Comparison of ENCODE assay signal across 8 cellular contexts in the genomic region with DNA sequence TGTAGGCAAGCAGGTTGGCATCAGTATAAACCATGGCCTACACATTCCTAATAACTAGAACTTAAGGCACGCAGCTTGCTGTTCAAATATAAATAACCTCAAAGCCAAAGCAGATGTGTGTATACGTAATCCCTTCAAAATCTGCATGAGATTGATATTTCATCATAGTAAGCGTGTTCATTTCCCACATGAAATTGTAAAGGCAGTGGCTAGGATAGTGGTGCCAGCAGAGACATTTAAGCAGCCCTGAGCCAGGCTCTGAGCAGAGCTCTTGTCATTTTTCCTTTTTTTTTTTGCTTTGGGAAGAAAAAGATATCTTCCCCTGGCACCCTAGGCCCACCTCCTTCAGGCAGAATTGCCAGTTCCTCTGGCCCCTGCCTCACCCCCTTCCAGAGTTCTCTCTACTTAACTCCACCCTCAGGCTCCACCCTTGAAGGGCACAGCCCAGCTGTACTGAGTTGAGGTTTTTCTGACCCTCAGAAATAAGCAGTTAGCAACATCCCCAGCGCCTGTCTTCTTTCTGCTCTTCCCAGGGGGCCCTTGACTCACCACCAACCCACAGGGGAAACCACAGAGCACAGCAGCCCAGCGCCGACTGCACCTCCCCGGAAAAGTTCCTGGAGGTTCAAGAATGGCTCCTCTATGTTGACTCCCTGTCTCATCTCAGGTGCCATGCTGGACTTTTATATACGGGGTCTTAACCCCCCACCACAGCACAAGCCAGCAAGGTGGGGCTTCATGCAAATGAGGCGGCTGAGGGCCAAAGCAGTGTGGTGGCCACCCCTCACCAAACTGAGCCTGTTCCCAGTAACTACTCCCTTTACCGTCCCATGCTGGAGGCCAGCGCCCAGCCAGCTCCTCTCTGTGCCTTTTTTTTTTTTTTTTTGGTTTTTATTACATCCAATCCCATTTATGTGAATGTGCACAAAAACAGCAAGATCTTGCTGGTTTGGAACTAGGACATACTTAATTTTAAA.
DNase-seq lines count a peak whose midpoint lies in the region; ATAC-seq and TF ChIP-seq lines count a peak whose summit lies in the region.

No MANE protein-coding gene starts in this region.

- peak; percentile 75 for ATAC-seq in HG02571 (IDR thresholded peaks at IDR 0.05; ENCODE audit: unreplicated experiment)
- ATAC-seq in natural killer cell treated with Interleukin-12 subunit alpha and Interleukin-12 subunit beta and Interleukin-15 and Interleukin-18, amount 100 ng/mL, for 72 hours, result peak; percentile 84

- no peaks in the 10 kb centered on the region for H3K79me2 ChIP-seq in OCI-LY7 (ENCODE audit: insufficient read depth, low read depth, low read length)

- H3K9me2 ChIP-seq in OCI-LY7 (ENCODE audit: insufficient read depth, low read length), result no peaks in the 10 kb centered on the region

- H3K9me3 Mint-ChIP-seq in natural killer cell treated with Interleukin-12 subunit alpha and Interleukin-12 subunit beta and Interleukin-15 and Interleukin-18, amount 100 ng/mL, for 72 hours, result no peaks in the 10 kb centered on the region

- TF ChIP-seq CTCF in OCI-LY7 (conservative IDR thresholded peaks at IDR 0.05; ENCODE audit: low read length), result no peak

- no peak overlapping the region for H3K4me3 ChIP-seq in OCI-LY7 (ENCODE audit: low read depth, low read length, poor library complexity, severe bottlenecking)

- no peaks in the 10 kb centered on the region for H3K36me3 Mint-ChIP-seq in natural killer cell treated with Interleukin-12 subunit alpha and Interleukin-12 subunit beta and Interleukin-15 and Interleukin-18, amount 100 ng/mL, for 72 hours

- CTCF ChIA-PET in OCI-LY7 (lab: Charles Lee; ENCODE audit: unreplicated experiment), result no interaction called here

- H3K27ac ChIP-seq in OCI-LY7 (ENCODE audit: low read depth, low read length, poor library complexity, severe bottlenecking), result no peak overlapping the region

- H4K20me1 ChIP-seq in OCI-LY7 (ENCODE audit: insufficient read depth, low read length), result no peaks in the 10 kb centered on the region

- POLR2A ChIA-PET in OCI-LY7 (lab: Charles Lee), result interaction anchor here (0.6 to 1.2 kb wide), 4 partner anchors 17 to 660 kb away, joined by 3 read pairs; no protein-coding TSS in a partner anchor

- DNase-seq in GM03348 (ENCODE audit: low spot score) (peak; percentile 77), OCI-LY7 (ENCODE audit: low spot score) (peak; percentile 53), amniotic epithelial cell (ENCODE audit: low read depth) (peak; percentile 91), NCI-H345 (lab: John Stamatoyannopoulos, UW) (no peak), HuH-7 (ENCODE audit: low spot score) (no peak), COLO668 (lab: John Stamatoyannopoulos, UW; ENCODE audit: unreplicated experiment) (no peak)
- DNase-seq in natural killer cell treated with Interleukin-12 subunit alpha and Interleukin-12 subunit beta and Interleukin-15 and Interleukin-18, amount 100 ng/mL, for 72 hours (ENCODE audit: low spot score), result peak; percentile 76

- H3K27me3 Mint-ChIP-seq in natural killer cell treated with Interleukin-12 subunit alpha and Interleukin-12 subunit beta and Interleukin-15 and Interleukin-18, amount 100 ng/mL, for 72 hours, result no peaks in the 10 kb centered on the region

- H2AFZ ChIP-seq in OCI-LY7 (ENCODE audit: low read length), result peak overlapping the region; percentile 86; the same call in 1 of the 2 replicates

- H3K36me3 ChIP-seq in OCI-LY7 (ENCODE audit: insufficient read depth, low read length), result no peaks in the 10 kb centered on the region

- peak overlapping the region; percentile 22 for H3K4me2 ChIP-seq in OCI-LY7 (ENCODE audit: low read length)

- H3K27ac Mint-ChIP-seq in natural killer cell treated with Interleukin-12 subunit alpha and Interleukin-12 subunit beta and Interleukin-15 and Interleukin-18, amount 100 ng/mL, for 72 hours, result peak overlapping the region; percentile 63 to 90

- peak overlapping the region; percentile 51 for H3K4me3 Mint-ChIP-seq in natural killer cell treated with Interleukin-12 subunit alpha and Interleukin-12 subunit beta and Interleukin-15 and Interleukin-18, amount 100 ng/mL, for 72 hours

- peaks cover 31% of the 10 kb centered on the region for H3K4me1 ChIP-seq in OCI-LY7 (ENCODE audit: insufficient read depth, low read length, poor library complexity, severe bottlenecking)

- intact Hi-C loops in OCI-LY7 (cut with micrococcal nuclease; ENCODE audit: unreplicated experiment), result no loop called here

- H3K9me3 ChIP-seq in OCI-LY7 (ENCODE audit: low read length), result no peaks in the 10 kb centered on the region

- peaks cover 45 to 49% of the 10 kb centered on the region in 2 donors for H3K4me1 Mint-ChIP-seq in natural killer cell treated with Interleukin-12 subunit alpha and Interleukin-12 subunit beta and Interleukin-15 and Interleukin-18, amount 100 ng/mL, for 72 hours (ENCODE audit: low read depth in 2 of 2)

- BruUV-seq in OCI-LY7 (replicated peaks; lab: Mats Ljungman, UMichigan), result no TSS peak

Comparison
In these comparisons a context has a peak if more than half of its experiments do, and no peak if none do; other contexts are left out.
1. DNase-seq: peak in GM03348 (single experiment), OCI-LY7 (single experiment), amniotic epithelial cell (single experiment) and natural killer cell treated with Interleukin-12 subunit alpha and Interleukin-12 subunit beta and Interleukin-15 and Interleukin-18, amount 100 ng/mL, for 72 hours (single experiment); none in NCI-H345 (single experiment), HuH-7 (single experiment) and COLO668 (single experiment).